In genomic region chr7:4707134-4707651, GRCh38 we compare ENCODE assay signal across 11 cellular contexts. TPM values are rescaled to one million over a fixed set of nuclear protein-coding genes. Genes with fewer than 3 reads are reported as not detected.
DNase-seq lines count a peak whose midpoint lies in the region; ATAC-seq and TF ChIP-seq lines count a peak whose summit lies in the region.
"Had no signal": no experiment of that assay in that cellular context is flagged by ENCODE, and none has a peak within 500 bp of the region (broad histone marks: within the 10 kb centered on the region; RNA-seq: fewer than 3 reads in every experiment).

No MANE protein-coding gene starts in this region.

- POLR2A ChIA-PET in activated CD4-positive, alpha-beta T cell treated with anti-CD3 and anti-CD28 coated beads, Interleukin-2, amount 10 ng/mL, durations not matched to agents 7 days and 5 days (lab: Charles Lee) = no interaction called here
- POLR2A ChIA-PET in naive thymus-derived CD8-positive, alpha-beta T cell (lab: Charles Lee) = no interaction called here

- H3K4me1 ChIP-seq in ectodermal cell (ENCODE audit: control insufficient read depth, insufficient read depth, low read length) (peaks cover 22% of the 10 kb centered on the region), transverse colon (peaks cover 8 to 43% (median 24%) of the 10 kb centered on the region in 4 donors)

- H3K27ac Mint-ChIP-seq in activated CD4-positive, alpha-beta T cell treated with anti-CD3 and anti-CD28 coated beads, Interleukin-2, amount 10 ng/mL, durations not matched to agents 7 days and 5 days = peak overlapping the region; percentile 42
- peak overlapping the region in 6 of 10 donors; percentile 18 to 87 (median 40) for H3K27ac Mint-ChIP-seq in naive thymus-derived CD8-positive, alpha-beta T cell
- no peak overlapping the region for H3K27ac Mint-ChIP-seq in activated naive CD8-positive, alpha-beta T cell treated with anti-CD3 and anti-CD28 coated beads for 36 hours

- H3K4me3 ChIP-seq in ectodermal cell (ENCODE audit: insufficient read depth, low read depth, low read length) = peak overlapping the region; percentile 24
- H3K4me3 ChIP-seq in transverse colon = no peak overlapping the region
- H3K4me3 ChIP-seq: Peyer's patch had no signal

- 1 to 2% methylated on average over 21 of the region's 21 CpGs for WGBS in ectodermal cell, 2 experiments
- 73 to 78% methylated on average over 9 to 21 of the region's 21 CpGs for WGBS in transverse colon (ENCODE audit: low coverage in 1 of 2), 2 donors

- peaks cover 6% of the 10 kb centered on the region for H3K36me3 Mint-ChIP-seq in activated CD4-positive, alpha-beta T cell treated with anti-CD3 and anti-CD28 coated beads, Interleukin-2, amount 10 ng/mL, durations not matched to agents 7 days and 5 days (ENCODE audit: low read depth)
- peaks cover 0 to 25% (median 3%) of the 10 kb centered on the region in 3 donors for H3K36me3 Mint-ChIP-seq in naive thymus-derived CD8-positive, alpha-beta T cell
- peaks cover 10% of the 10 kb centered on the region for H3K36me3 Mint-ChIP-seq in activated naive CD8-positive, alpha-beta T cell treated with anti-CD3 and anti-CD28 coated beads for 36 hours

- H3K4me3 Mint-ChIP-seq in activated CD4-positive, alpha-beta T cell treated with anti-CD3 and anti-CD28 coated beads, Interleukin-2, amount 10 ng/mL, durations not matched to agents 7 days and 5 days = no peak overlapping the region
- peak overlapping the region in 1 of 10 donors; percentile 24 for H3K4me3 Mint-ChIP-seq in naive thymus-derived CD8-positive, alpha-beta T cell
- no peak overlapping the region for H3K4me3 Mint-ChIP-seq in activated naive CD8-positive, alpha-beta T cell treated with anti-CD3 and anti-CD28 coated beads for 36 hours

- H3K27me3 ChIP-seq in ectodermal cell (ENCODE audit: control insufficient read depth, insufficient read depth, low read length, poor library complexity, severe bottlenecking) = peaks cover 69% of the 10 kb centered on the region
- no peaks in the 10 kb centered on the region for H3K27me3 ChIP-seq in transverse colon
- H3K27me3 ChIP-seq: Peyer's patch had no signal

- intact Hi-C loops in transverse colon (cut with DNase I; ENCODE audit: low total_unique reads) = no loop called here

- H3K9me3 ChIP-seq in ectodermal cell (ENCODE audit: control insufficient read depth, low read length) (no peaks in the 10 kb centered on the region), transverse colon (no peaks in the 10 kb centered on the region)
- H3K9me3 ChIP-seq: Peyer's patch had no signal

- in situ Hi-C loops in transverse colon (cut with MboI; ENCODE audit: low pct_ligation_motif_present in 1 of 4, low pct_unique_long_range_greater_than_20kb in 1 of 4, low sequenced_read_pairs in 3 of 4) = no loop called here

- no peaks in the 10 kb centered on the region for H3K36me3 ChIP-seq in ectodermal cell (ENCODE audit: control insufficient read depth, insufficient read depth, low read length)
- H3K36me3 ChIP-seq in transverse colon = no peaks in the 10 kb centered on the region
- H3K36me3 ChIP-seq: Peyer's patch had no signal

- H3K9me3 Mint-ChIP-seq in activated CD4-positive, alpha-beta T cell treated with anti-CD3 and anti-CD28 coated beads, Interleukin-2, amount 10 ng/mL, durations not matched to agents 7 days and 5 days = no peaks in the 10 kb centered on the region
- H3K9me3 Mint-ChIP-seq in naive thymus-derived CD8-positive, alpha-beta T cell = no peaks in the 10 kb centered on the region
- H3K9me3 Mint-ChIP-seq in activated naive CD8-positive, alpha-beta T cell treated with anti-CD3 and anti-CD28 coated beads for 36 hours = no peaks in the 10 kb centered on the region

- no peaks in the 10 kb centered on the region for H3K27me3 Mint-ChIP-seq in activated CD4-positive, alpha-beta T cell treated with anti-CD3 and anti-CD28 coated beads, Interleukin-2, amount 10 ng/mL, durations not matched to agents 7 days and 5 days
- no peaks in the 10 kb centered on the region for H3K27me3 Mint-ChIP-seq in naive thymus-derived CD8-positive, alpha-beta T cell
- no peaks in the 10 kb centered on the region for H3K27me3 Mint-ChIP-seq in activated naive CD8-positive, alpha-beta T cell treated with anti-CD3 and anti-CD28 coated beads for 36 hours

- H3K4me1 Mint-ChIP-seq in activated CD4-positive, alpha-beta T cell treated with anti-CD3 and anti-CD28 coated beads, Interleukin-2, amount 10 ng/mL, durations not matched to agents 7 days and 5 days = peaks cover 20% of the 10 kb centered on the region
- peaks cover 40 to 85% (median 61%) of the 10 kb centered on the region in 4 donors for H3K4me1 Mint-ChIP-seq in naive thymus-derived CD8-positive, alpha-beta T cell
- peaks cover 35% of the 10 kb centered on the region for H3K4me1 Mint-ChIP-seq in activated naive CD8-positive, alpha-beta T cell treated with anti-CD3 and anti-CD28 coated beads for 36 hours

- H3K27ac ChIP-seq in ectodermal cell (ENCODE audit: insufficient read depth, low read depth, low read length, poor library complexity, severe bottlenecking) = peak overlapping the region; percentile 64
- peak overlapping the region; percentile 13 to 56 (median 36) for H3K27ac ChIP-seq in transverse colon

- no peak for TF ChIP-seq POLR2A in transverse colon (IDR thresholded peaks at IDR 0.05)

- no peak for DNase-seq in activated CD4-positive, alpha-beta T cell treated with anti-CD3 and anti-CD28 coated beads, Interleukin-2, amount 10 ng/mL, durations not matched to agents 7 days and 5 days
- DNase-seq in activated CD4-positive, alpha-beta T cell treated with anti-CD3 and anti-CD28 coated beads, Interleukin-2, amount 50 U/mL, for 4 hours = no peak
- DNase-seq in naive thymus-derived CD8-positive, alpha-beta T cell = no peak
- DNase-seq in transverse colon = no peak
- no peak for DNase-seq in inferior parietal cortex (ENCODE audit: extremely low spot score)
- no peak for DNase-seq in activated naive CD8-positive, alpha-beta T cell treated with anti-CD3 and anti-CD28 coated beads for 36 hours
- DNase-seq: Peyer's patch; stimulated activated CD4-positive, alpha-beta T cell treated with anti-CD3 and anti-CD28 coated beads, Interleukin-4, amount 100 ng/mL, for 1 hour; T1000 had no signal

- CTCF ChIA-PET in activated CD4-positive, alpha-beta T cell treated with anti-CD3 and anti-CD28 coated beads, Interleukin-2, amount 10 ng/mL, durations not matched to agents 7 days and 5 days (lab: Charles Lee) = interaction anchor here (0.9 kb wide), 1 partner anchor 26 kb away, joined by 3 read pairs; no protein-coding TSS in a partner anchor

- ATAC-seq in naive thymus-derived CD8-positive, alpha-beta T cell = no peak
- no peak for ATAC-seq in activated CD4-positive, CD25-positive, alpha-beta regulatory T cell treated with anti-CD3 and anti-CD28 coated beads, Interleukin-2, amount 50 U/mL, for 24 hours

- no peak for TF ChIP-seq CTCF in transverse colon (IDR thresholded peaks at IDR 0.05)

- no peak for TF ChIP-seq EP300 in transverse colon (IDR thresholded peaks at IDR 0.05; ENCODE audit: low read depth)

RNA-seq across cellular contexts. Expression of gene FOXK1, which starts 25.1 kb away (rescaled TPM):
- 10 to 100 TPM; 32.0 to 36.2 TPM for total RNA-seq in activated CD4-positive, alpha-beta T cell treated with anti-CD3 and anti-CD28 coated beads, Interleukin-2, amount 10 ng/mL, durations not matched to agents 7 days and 5 days
- 15.4 TPM for polyA plus RNA-seq in ectodermal cell (2013, experiment 1 of 4)
- polyA plus RNA-seq in ectodermal cell (2013, experiment 2 of 4) = 18.3 TPM
- 10.4 TPM for polyA plus RNA-seq in ectodermal cell (2013, experiment 3 of 4)
- polyA plus RNA-seq in ectodermal cell (2013, experiment 4 of 4) = 10.8 TPM
- total RNA-seq in naive thymus-derived CD8-positive, alpha-beta T cell = 10 to 100 TPM; 71.5 to 78.5 TPM
- polyA plus RNA-seq in naive thymus-derived CD8-positive, alpha-beta T cell = 1 to 10 TPM; 2.3 to 5.6 (median 3.6) TPM
- total RNA-seq in transverse colon = 10 to 100 TPM; 28.0 to 59.9 (median 34.2) TPM
- total RNA-seq in activated naive CD8-positive, alpha-beta T cell treated with anti-CD3 and anti-CD28 coated beads for 36 hours = 10 to 100 TPM; 38.1 to 38.2 TPM
